15 cellular contexts compared by ENCODE assay signal in genomic region chr3:66553714-66554113, GRCh38.
"Had no signal": no experiment of that assay in that cellular context is flagged by ENCODE, and none has a peak within 500 bp of the region (broad histone marks: within the 10 kb centered on the region; RNA-seq: fewer than 3 reads in every experiment).

No MANE protein-coding gene starts in this region.

- DNase-seq: activated CD4-positive, alpha-beta T cell treated with anti-CD3 and anti-CD28 coated beads for 1 hour; activated gamma-delta T cell treated with Interleukin-2 at 50 U/mL for 16 hours; effector CD8-positive, alpha-beta T cell; immature natural killer cell; kidney glomerular epithelial cell; left ventricle myocardium superior; mucosa of descending colon; naive B cell; posterior cingulate gyrus; stimulated activated naive B cell treated with anti-CD40 and anti-IgM and Interleukin-4, amounts not matched to agents 10 μg/mL and 1 μg/mL and 100 μg/mL, for 72 hours; WERI-Rb-1 had no signal

- H3K27ac Mint-ChIP-seq: activated naive CD8-positive, alpha-beta T cell; activated T-helper 1 cell treated with anti-CD3 and anti-CD28 coated beads, Interleukin-12 subunit alpha, Interleukin-12 subunit beta, Interleukin-2, Interleukin-4 antibody, amounts not matched to agents 30 ng/mL and 10 ng/mL and 1 ng/mL, durations not matched to agents 14 hours and 24 hours and 36 hours; dendritic cell treated with granulocyte-macrophage colony-stimulating factor and Interleukin-4, amounts not matched to agents 40 ng/mL and 50 ng/mL, for 4 days; immature natural killer cell; naive B cell; stimulated activated naive B cell treated with anti-CD40 and anti-IgM and Interleukin-4, amounts not matched to agents 10 μg/mL and 1 μg/mL and 100 μg/mL, for 72 hours had no signal

- H3K4me3 Mint-ChIP-seq: activated naive CD8-positive, alpha-beta T cell; activated T-helper 1 cell treated with anti-CD3 and anti-CD28 coated beads, Interleukin-12 subunit alpha, Interleukin-12 subunit beta, Interleukin-2, Interleukin-4 antibody, amounts not matched to agents 30 ng/mL and 10 ng/mL and 1 ng/mL, durations not matched to agents 14 hours and 24 hours and 36 hours; dendritic cell treated with granulocyte-macrophage colony-stimulating factor and Interleukin-4, amounts not matched to agents 40 ng/mL and 50 ng/mL, for 4 days; immature natural killer cell; stimulated activated naive B cell treated with anti-CD40 and anti-IgM and Interleukin-4, amounts not matched to agents 10 μg/mL and 1 μg/mL and 100 μg/mL, for 72 hours had no signal

- H3K9me3 ChIP-seq: mucosa of descending colon had no signal

- H3K27me3 ChIP-seq: cardiac muscle cell had no signal

- H3K36me3 Mint-ChIP-seq: activated naive CD8-positive, alpha-beta T cell; immature natural killer cell; stimulated activated naive B cell treated with anti-CD40 and anti-IgM and Interleukin-4, amounts not matched to agents 10 μg/mL and 1 μg/mL and 100 μg/mL, for 72 hours had no signal

- ATAC-seq: left ventricle myocardium superior; mucosa of descending colon; stimulated activated naive B cell treated with anti-CD40 and anti-IgM and Interleukin-4, amounts not matched to agents 10 μg/mL and 1 μg/mL and 100 μg/mL, for 72 hours had no signal

- H3K27ac ChIP-seq: cardiac muscle cell, WERI-Rb-1 had no signal

- H3K4me3 ChIP-seq: cardiac muscle cell, mucosa of descending colon had no signal

- H3K9me3 Mint-ChIP-seq: activated T-helper 1 cell treated with anti-CD3 and anti-CD28 coated beads, Interleukin-12 subunit alpha, Interleukin-12 subunit beta, Interleukin-2, Interleukin-4 antibody, amounts not matched to agents 30 ng/mL and 10 ng/mL and 1 ng/mL, durations not matched to agents 14 hours and 24 hours and 36 hours; dendritic cell treated with granulocyte-macrophage colony-stimulating factor and Interleukin-4, amounts not matched to agents 40 ng/mL and 50 ng/mL, for 4 days; immature natural killer cell; stimulated activated naive B cell treated with anti-CD40 and anti-IgM and Interleukin-4, amounts not matched to agents 10 μg/mL and 1 μg/mL and 100 μg/mL, for 72 hours had no signal

- H3K36me3 ChIP-seq: cardiac muscle cell, WERI-Rb-1 had no signal

- H3K27me3 Mint-ChIP-seq: activated naive CD8-positive, alpha-beta T cell had no signal

- H3K4me1 Mint-ChIP-seq: immature natural killer cell had no signal
